Comparison of ENCODE assay signal across 15 cellular contexts in genomic region chr12:49283541-49284429, GRCh38. TPM values are rescaled to one million over a fixed set of nuclear protein-coding genes. Genes with fewer than 3 reads are reported as not detected.
DNase-seq lines count a peak whose midpoint lies in the region; TF ChIP-seq lines count a peak whose summit lies in the region.
"Had no signal": no experiment of that assay in that cellular context is flagged by ENCODE, and none has a peak within 500 bp of the region (broad histone marks: within the 10 kb centered on the region; RNA-seq: fewer than 3 reads in every experiment).

No MANE protein-coding gene starts in this region.

- TF ChIP-seq CTCF in brain microvascular endothelial cell (IDR thresholded peaks at IDR 0.05; ENCODE audit: low read depth, low read length, missing control alignments) (peak; percentile 29), retinal pigment epithelial cell (conservative IDR thresholded peaks at IDR 0.05; ENCODE audit: low read depth, low read length) (peak; percentile 10)

- no peaks in the 10 kb centered on the region for H3K4me1 Mint-ChIP-seq in immature natural killer cell

- H3K4me3 ChIP-seq in brain microvascular endothelial cell (ENCODE audit: low read depth, low read length): no peak overlapping the region
- H3K4me3 ChIP-seq in retinal pigment epithelial cell (ENCODE audit: low read length): no peak overlapping the region
- H3K4me3 ChIP-seq: Peyer's patch, tibial nerve had no signal

- peaks cover 2 to 17% (median 7%) of the 10 kb centered on the region in 3 donors for H3K27me3 Mint-ChIP-seq in immature natural killer cell (ENCODE audit: low read depth in 3 of 3)

- H3K36me3 Mint-ChIP-seq in immature natural killer cell: no peaks in the 10 kb centered on the region

- no peak overlapping the region for H3K4me3 Mint-ChIP-seq in immature natural killer cell
- H3K4me3 Mint-ChIP-seq: activated CD4-positive, alpha-beta T cell treated with anti-CD3 and anti-CD28 coated beads, Interleukin-2, amount 10 ng/mL, durations not matched to agents 7 days and 5 days; T-helper 1 cell treated with Interleukin-12 subunit alpha and Interleukin-12 subunit beta and Interleukin-4 antibody, amounts not matched to agents 30 μg/mL and 1 μg/mL, for 36 hours had no signal

- H3K9me3 Mint-ChIP-seq in immature natural killer cell: no peaks in the 10 kb centered on the region
- H3K9me3 Mint-ChIP-seq: activated CD4-positive, alpha-beta T cell treated with anti-CD3 and anti-CD28 coated beads, Interleukin-2, amount 10 ng/mL, durations not matched to agents 7 days and 5 days; T-helper 1 cell treated with Interleukin-12 subunit alpha and Interleukin-12 subunit beta and Interleukin-4 antibody, amounts not matched to agents 30 μg/mL and 1 μg/mL, for 36 hours had no signal

- DNase-seq in DMS53 (lab: John Stamatoyannopoulos, UW): peak; percentile 31
- no peak for DNase-seq in DMS53 treated with DMSO at 0.1 percent for 48 hours (lab: John Stamatoyannopoulos, UW; ENCODE audit: unreplicated experiment)
- no peak for DNase-seq in brain microvascular endothelial cell
- DNase-seq in retinal pigment epithelial cell (ENCODE audit: low read depth): no peak
- DNase-seq in NOMO-1 treated with dmso at 0.1 percent for 144 hours (lab: John Stamatoyannopoulos, UW; ENCODE audit: unreplicated experiment): no peak
- DNase-seq in immature natural killer cell: no peak
- DNase-seq: 8988T; activated CD4-positive, alpha-beta T cell treated with anti-CD3 and anti-CD28 coated beads, Interleukin-2, amount 10 ng/mL, durations not matched to agents 7 days and 5 days; COR-L47; NCI-H1105 treated with DMSO at 0.1 percent for 48 hours; NCI-H446 had no signal

- H3K27ac ChIP-seq in brain microvascular endothelial cell: no peak overlapping the region
- H3K27ac ChIP-seq: Peyer's patch, tibial nerve had no signal

- H3K36me3 ChIP-seq in brain microvascular endothelial cell (replicated peaks): no peaks in the 10 kb centered on the region
- H3K36me3 ChIP-seq: Peyer's patch, tibial nerve had no signal

- H3K27ac Mint-ChIP-seq in immature natural killer cell: no peak overlapping the region
- H3K27ac Mint-ChIP-seq: activated CD4-positive, alpha-beta T cell treated with anti-CD3 and anti-CD28 coated beads, Interleukin-2, amount 10 ng/mL, durations not matched to agents 7 days and 5 days; T-helper 1 cell treated with Interleukin-12 subunit alpha and Interleukin-12 subunit beta and Interleukin-4 antibody, amounts not matched to agents 30 μg/mL and 1 μg/mL, for 36 hours had no signal

- in situ Hi-C loops in brain microvascular endothelial cell (cut with HindIII; ENCODE audit: low pct_ligation_motif_present, low sequenced_read_pairs): no loop called here

- no peaks in the 10 kb centered on the region for H3K27me3 ChIP-seq in brain microvascular endothelial cell (replicated peaks)
- H3K27me3 ChIP-seq: Peyer's patch had no signal

RNA-seq across cellular contexts. Expression of gene PRPH, which starts 11.2 kb away (rescaled TPM):
- polyA plus RNA-seq in immature natural killer cell: not detected

RNA-seq across cellular contexts. Expression of gene TUBA1C, which starts 18.9 kb away (rescaled TPM):
- 10 to 100 TPM; 27.8 to 45.8 (median 42.1) TPM for polyA plus RNA-seq in immature natural killer cell

RNA-seq across cellular contexts. Expression of gene TROAP, which starts 39.3 kb away (rescaled TPM):
- 1 to 10 TPM; 1.9 to 4.1 (median 2.6) TPM for polyA plus RNA-seq in immature natural killer cell

RNA-seq across cellular contexts. Expression of gene C1QL4, which starts 53.2 kb away (rescaled TPM):
- polyA plus RNA-seq in immature natural killer cell: not detected
- polyA plus RNA-seq: aorta had no signal
